Comparison of ENCODE assay signal across 14 cellular contexts in genomic region chr2:16624419-16624745, GRCh38. TPM values are rescaled to one million over a fixed set of nuclear protein-coding genes. Genes with fewer than 3 reads are reported as not detected.
DNase-seq lines count a peak whose midpoint lies in the region; ATAC-seq and TF ChIP-seq lines count a peak whose summit lies in the region.
"Had no signal": no experiment of that assay in that cellular context is flagged by ENCODE, and none has a peak within 500 bp of the region (broad histone marks: within the 10 kb centered on the region; RNA-seq: fewer than 3 reads in every experiment).

No MANE protein-coding gene starts in this region.

- H3K4me1 ChIP-seq in breast epithelium, result peaks cover 3 to 6% of the 10 kb centered on the region in 2 donors
- H3K4me1 ChIP-seq in mammary epithelial cell (ENCODE audit: insufficient read depth, low read length), result no peaks in the 10 kb centered on the region
- H3K4me1 ChIP-seq in upper lobe of right lung, result peaks cover 71% of the 10 kb centered on the region

- no peaks in the 10 kb centered on the region for H3K36me3 ChIP-seq in breast epithelium
- H3K36me3 ChIP-seq in mammary epithelial cell (ENCODE audit: insufficient read depth, low read length), result no peaks in the 10 kb centered on the region
- peaks cover 9% of the 10 kb centered on the region for H3K36me3 ChIP-seq in upper lobe of right lung

- H3K9me3 Mint-ChIP-seq in nephron, result no peaks in the 10 kb centered on the region
- H3K9me3 Mint-ChIP-seq: activated CD4-positive, alpha-beta memory T cell treated with anti-CD3 and anti-CD28 coated beads, Interleukin-2, amount 10 ng/mL, durations not matched to agents 7 days and 5 days; activated T-cell treated with anti-CD3 and anti-CD28 coated beads, Interleukin-2, amount 50 U/mL, for 72 hours had no signal

- no peaks in the 10 kb centered on the region for H3K36me3 Mint-ChIP-seq in nephron (ENCODE audit: low read depth)

- H3K27ac ChIP-seq in breast epithelium, result peak overlapping the region; percentile 18 to 76
- H3K27ac ChIP-seq in mammary epithelial cell (ENCODE audit: insufficient read depth, low read depth, low read length), result no peak overlapping the region
- H3K27ac ChIP-seq in upper lobe of right lung, result peak overlapping the region; percentile 81

- no peak overlapping the region for H2AFZ ChIP-seq in mammary epithelial cell (ENCODE audit: low read depth, low read length)

- dilution Hi-C loops in mammary epithelial cell (cut with HindIII; ENCODE audit: low sequenced_read_pairs), result loop anchor here (5.0 kb wide), 2 partner anchors 33 to 52 kb away; no protein-coding TSS in a partner anchor

- H3K4me3 ChIP-seq in breast epithelium (no peak overlapping the region), mammary epithelial cell (replicated peaks in 1 of 3; ENCODE audit: insufficient read depth in 1 of 3, low read depth in 2 of 3, low read length in 3 of 3) (no peak overlapping the region), choroid plexus epithelial cell (ENCODE audit: low read depth, low read length) (no peak overlapping the region), upper lobe of right lung (no peak overlapping the region)
- H3K4me3 ChIP-seq: gastroesophageal sphincter had no signal

- H3K4me2 ChIP-seq in mammary epithelial cell (ENCODE audit: insufficient read depth, low read depth, low read length), result no peak overlapping the region

- in situ Hi-C loops in mammary epithelial cell (cut with MboI; ENCODE audit: low sequenced_read_pairs in 2 of 2), result loop anchor here in 1 of 2 donors (25.0 kb wide), 1 partner anchor 987 kb away; no protein-coding TSS in a partner anchor

- ATAC-seq in upper lobe of right lung, result no peak
- no peak for ATAC-seq in HG03095 (IDR thresholded peaks at IDR 0.05; ENCODE audit: unreplicated experiment)
- ATAC-seq: gastroesophageal sphincter had no signal

- H3K4me1 Mint-ChIP-seq in nephron, result peaks cover 63% of the 10 kb centered on the region

- H3K4me3 Mint-ChIP-seq in nephron, result no peak overlapping the region
- H3K4me3 Mint-ChIP-seq: activated CD4-positive, alpha-beta memory T cell treated with anti-CD3 and anti-CD28 coated beads, Interleukin-2, amount 10 ng/mL, durations not matched to agents 7 days and 5 days had no signal

- CTCF ChIA-PET in mammary epithelial cell (lab: Charles Lee; ENCODE audit: low non-redundant PET), result no interaction called here

- H3K9ac ChIP-seq in mammary epithelial cell (ENCODE audit: insufficient read depth, low read length), result no peak overlapping the region

- no peaks in the 10 kb centered on the region for H3K27me3 ChIP-seq in breast epithelium
- no peaks in the 10 kb centered on the region for H3K27me3 ChIP-seq in mammary epithelial cell (ENCODE audit: insufficient read depth, low read length)
- H3K27me3 ChIP-seq in upper lobe of right lung, result no peaks in the 10 kb centered on the region
- H3K27me3 ChIP-seq: gastroesophageal sphincter had no signal

- BruUV-seq in mammary epithelial cell (replicated peaks; lab: Mats Ljungman, UMichigan), result no TSS peak

- H3K9me3 ChIP-seq in breast epithelium, result no peaks in the 10 kb centered on the region
- H3K9me3 ChIP-seq in mammary epithelial cell (replicated peaks; ENCODE audit: insufficient read depth, low read length), result no peaks in the 10 kb centered on the region
- no peaks in the 10 kb centered on the region for H3K9me3 ChIP-seq in upper lobe of right lung
- H3K9me3 ChIP-seq: gastroesophageal sphincter had no signal

- TF ChIP-seq POLR2A in breast epithelium (IDR thresholded peaks at IDR 0.05), result no peak

- TF ChIP-seq CTCF in breast epithelium (IDR thresholded peaks at IDR 0.05) (no peak), mammary epithelial cell (conservative IDR thresholded peaks at IDR 0.05 in 1 of 2, IDR thresholded peaks at IDR 0.05 in 1 of 2; ENCODE audit: extremely low read depth in 1 of 2, insufficient read depth in 1 of 2, low read depth in 1 of 2, low read length in 2 of 2) (no peak), choroid plexus epithelial cell (conservative IDR thresholded peaks at IDR 0.05; ENCODE audit: low read depth, low read length) (no peak), nephron (IDR thresholded peaks at IDR 0.05; ENCODE audit: unreplicated experiment in 3 of 3) (no peak), upper lobe of right lung (IDR thresholded peaks at IDR 0.05) (no peak)

- no peaks in the 10 kb centered on the region for H4K20me1 ChIP-seq in mammary epithelial cell (ENCODE audit: insufficient read depth, low read length)

- DNase-seq in breast epithelium (ENCODE audit: low spot score in 2 of 2) (no peak), mammary epithelial cell (no peak), choroid plexus epithelial cell (ENCODE audit: low read depth) (peak; percentile 68), upper lobe of right lung (no peak), epidermal melanocyte (ENCODE audit: insufficient read length, low spot score) (no peak), NCI-H1930 (lab: John Stamatoyannopoulos, UW) (no peak)
- DNase-seq: activated CD4-positive, alpha-beta memory T cell treated with anti-CD3 and anti-CD28 coated beads, Interleukin-2, amount 10 ng/mL, durations not matched to agents 7 days and 5 days; activated T-cell treated with anti-CD3 and anti-CD28 coated beads, Interleukin-2, amount 50 U/mL, for 72 hours; NCI-H1694; NCI-H510A; stimulated activated CD4-positive, alpha-beta T cell treated with anti-CD3 and anti-CD28 coated beads, Interleukin-15, amount 100 ng/mL, for 24 hours had no signal

- no peaks in the 10 kb centered on the region for H3K79me2 ChIP-seq in mammary epithelial cell (ENCODE audit: insufficient read depth, low read length)

- intact Hi-C loops in breast epithelium (cut with DNase I; ENCODE audit: low total_unique reads), result no loop called here
- intact Hi-C loops in mammary epithelial cell (cut with micrococcal nuclease), result loop anchor here (5.0 kb wide), 1 partner anchor 43 kb away; the partner anchor contains the start of gene CYRIA
- intact Hi-C loops in upper lobe of right lung (cut with DNase I), result no loop called here

- 22% methylated on average over 1 of the region's 1 CpG for WGBS in mammary epithelial cell (ENCODE audit: low coverage, missing lambda C conversion rate)

- H3K27me3 Mint-ChIP-seq in nephron (ENCODE audit: low read depth), result no peaks in the 10 kb centered on the region

- peak overlapping the region; percentile 64 to 95 (median 75) for H3K27ac Mint-ChIP-seq in nephron
- H3K27ac Mint-ChIP-seq: activated CD4-positive, alpha-beta memory T cell treated with anti-CD3 and anti-CD28 coated beads, Interleukin-2, amount 10 ng/mL, durations not matched to agents 7 days and 5 days had no signal

RNA-seq across cellular contexts. Expression of gene CYRIA, which starts 41.3 kb away (rescaled TPM):
- total RNA-seq in breast epithelium, result 10 to 100 TPM; 12.5 to 18.7 (median 17.7) TPM
- total RNA-seq in mammary epithelial cell, result 1 to 10 TPM; 1.1 to 2.0 TPM
- 0.62 TPM for polyA plus RNA-seq in mammary epithelial cell
- polyA minus RNA-seq in mammary epithelial cell, result 3.7 TPM
- total RNA-seq in upper lobe of right lung, result 24.2 TPM
